In the genomic region with DNA sequence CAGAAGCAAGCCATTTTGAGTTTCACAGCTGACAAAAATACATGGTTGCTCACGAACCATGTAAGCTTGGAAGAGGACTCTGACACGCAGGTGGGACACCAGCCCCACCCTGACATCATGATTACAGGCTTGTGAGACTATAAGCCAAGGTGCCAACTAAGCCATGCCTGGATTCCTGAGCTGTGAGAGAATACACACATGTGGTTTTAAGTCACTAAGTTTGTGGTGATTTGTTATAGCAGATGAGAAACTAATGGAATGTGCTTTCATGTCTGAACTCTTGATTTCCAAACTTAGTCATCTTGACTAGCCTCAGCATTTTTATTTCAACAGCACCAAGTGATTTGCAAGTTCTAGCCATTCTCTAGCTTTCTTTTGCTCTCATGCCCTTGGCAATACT, we compare ENCODE assay signal across 28 cellular contexts.
A peak's percentile ranks its signal among the peaks of the same experiment; 100 is the strongest.
DNase-seq lines count a peak whose midpoint lies in the region; ATAC-seq and TF ChIP-seq lines count a peak whose summit lies in the region.
"Had no signal": no experiment of that assay in that cellular context is flagged by ENCODE, and none has a peak within 500 bp of the region (broad histone marks: within the 10 kb centered on the region; RNA-seq: fewer than 3 reads in every experiment).

No MANE protein-coding gene starts in this region.

- no peaks in the 10 kb centered on the region for H3K36me3 ChIP-seq in MG63
- H3K36me3 ChIP-seq: vagina had no signal

- H3K9me3 ChIP-seq in MG63: no peaks in the 10 kb centered on the region
- H3K9me3 ChIP-seq: testis, vagina had no signal

- TF ChIP-seq CTCF in astrocyte of the spinal cord (IDR thresholded peaks at IDR 0.05; ENCODE audit: low read depth, low read length): no peak

- no peaks in the 10 kb centered on the region for H3K27me3 ChIP-seq in MG63
- H3K27me3 ChIP-seq: testis, vagina had no signal

- ATAC-seq in sciatic nerve (no peak), GM18498 (IDR thresholded peaks at IDR 0.05; ENCODE audit: unreplicated experiment) (no peak), HG02938 (IDR thresholded peaks at IDR 0.05; ENCODE audit: unreplicated experiment) (no peak)
- ATAC-seq: left cardiac atrium; Panc1; right cardiac atrium; stimulated activated naive B cell treated with anti-CD40 and anti-IgM and Interleukin-4, amounts not matched to agents 10 μg/mL and 1 μg/mL and 100 μg/mL, for 72 hours; T-cell had no signal

- H3K4me3 ChIP-seq in MG63 (no peak overlapping the region), astrocyte of the spinal cord (ENCODE audit: low read depth, low read length) (no peak overlapping the region)
- H3K4me3 ChIP-seq: testis, vagina had no signal

- DNase-seq in MG63 (peak; percentile 3), astrocyte of the spinal cord (ENCODE audit: low read depth, low spot score) (peak; percentile 75), iris pigment epithelial cell (ENCODE audit: low read depth) (peak; percentile 53), stromal cell of bone marrow (ENCODE audit: low read depth) (peak; percentile 9), sciatic nerve (ENCODE audit: low spot score) (no peak), anterior cingulate cortex (lab: John Stamatoyannopoulos, UW) (no peak)
- DNase-seq: activated CD4-positive, alpha-beta memory T cell treated with anti-CD3 and anti-CD28 coated beads for 36 hours; activated CD4-positive, CD25-positive, alpha-beta regulatory T cell treated with anti-CD3 and anti-CD28 coated beads, Interleukin-2, amount 50 U/mL, for 72 hours; activated CD8-positive, alpha-beta memory T cell treated with anti-CD3 and anti-CD28 coated beads, Interleukin-2, amount 50 U/mL, for 4 hours; activated naive CD4-positive, alpha-beta T cell treated with anti-CD3 and anti-CD28 coated beads, Interleukin-2, amount 50 U/mL, for 16 hours; amniotic stem cell; central memory CD4-positive, alpha-beta T cell; dermis blood vessel endothelial cell; DMS79; GDM1; left cardiac atrium; NCI-H510A treated with DMSO at 0.1 percent for 48 hours; NK-92 treated with Interleukin-12 subunit alpha and Interleukin-12 subunit beta, amount 100 ng/mL, for 24 hours; right cardiac atrium; stimulated activated CD4-positive, alpha-beta T cell treated with anti-CD3 and anti-CD28 coated beads, Interleukin-12 subunit alpha, Interleukin-12 subunit beta, amount 100 ng/mL, for 4 hours; stimulated activated CD4-positive, alpha-beta T cell treated with anti-CD3 and anti-CD28 coated beads, Interleukin-4, amount 100 ng/mL, for 24 hours; stimulated activated naive B cell treated with anti-CD40 and anti-IgM and Interleukin-4, amounts not matched to agents 10 μg/mL and 1 μg/mL and 100 μg/mL, for 72 hours; T-cell; testis had no signal

- intact Hi-C loops in sciatic nerve (cut with DNase I): no loop called here

- in situ Hi-C loops in astrocyte of the spinal cord (cut with HindIII; ENCODE audit: low sequenced_read_pairs): no loop called here

Comparison
In these comparisons a context has a peak if more than half of its experiments do, and no peak if none do; other contexts are left out.
1. DNase-seq: peak in MG63 (single experiment), astrocyte of the spinal cord (single experiment), iris pigment epithelial cell (single experiment) and stromal cell of bone marrow (single experiment); none in sciatic nerve (single experiment) and anterior cingulate cortex (0 of 58).